ENCODE assay signal across 8 cellular contexts in the genomic region with DNA sequence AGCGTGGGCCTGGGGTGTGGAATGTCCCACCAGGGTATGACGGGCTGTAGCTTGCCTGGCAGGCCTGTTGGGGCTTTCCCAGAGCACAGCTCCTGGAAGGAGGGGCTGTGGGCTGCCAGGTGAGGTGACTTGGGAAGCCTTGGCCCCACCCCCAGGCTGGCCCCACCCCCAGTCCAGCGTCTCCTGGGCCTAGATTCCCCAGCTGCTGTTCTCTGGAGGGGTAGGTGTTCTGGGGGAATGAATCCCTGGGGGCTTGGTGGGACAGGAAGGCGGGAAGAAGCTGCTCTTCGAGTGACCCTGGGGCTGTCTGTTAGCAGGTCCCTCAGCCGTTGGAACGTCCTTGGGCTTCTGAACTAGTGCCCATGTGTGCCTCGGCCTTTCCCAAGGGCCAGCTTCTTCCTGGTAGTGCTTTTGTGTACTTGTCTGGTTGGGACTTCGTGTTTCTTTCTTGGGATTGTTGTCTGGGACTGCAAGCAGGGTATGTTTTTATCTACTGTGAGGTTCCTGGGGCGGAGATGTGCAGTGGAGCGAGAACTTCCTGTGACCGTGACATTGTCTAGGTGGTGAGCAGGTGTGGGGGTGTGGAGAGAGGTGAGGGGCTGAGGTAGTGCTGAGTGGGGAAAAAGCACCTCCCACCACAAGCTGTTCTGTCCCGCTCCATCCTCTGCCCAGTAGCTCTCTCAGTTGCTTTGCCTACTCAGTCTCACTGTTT. TPM values are rescaled to one million over a fixed set of nuclear protein-coding genes. Genes with fewer than 3 reads are reported as not detected.
A peak's percentile ranks its signal among the peaks of the same experiment; 100 is the strongest.
DNase-seq lines count a peak whose midpoint lies in the region; ATAC-seq and TF ChIP-seq lines count a peak whose summit lies in the region.

No MANE protein-coding gene starts in this region.

- no peaks in the 10 kb centered on the region for H3K9me3 ChIP-seq in CD4-positive, CD25-positive, alpha-beta regulatory T cell (ENCODE audit: control insufficient read depth in 2 of 2, low read length in 2 of 2)
- no peaks in the 10 kb centered on the region for H3K9me3 ChIP-seq in SU-DHL-6 (ENCODE audit: insufficient read depth, low read length)

- H3K27me3 ChIP-seq in CD4-positive, CD25-positive, alpha-beta regulatory T cell (ENCODE audit: control insufficient read depth, insufficient read depth, low read length): peaks cover 5% of the 10 kb centered on the region
- H3K27me3 ChIP-seq in SU-DHL-6 (ENCODE audit: low read length): no peaks in the 10 kb centered on the region

- peaks cover 23% of the 10 kb centered on the region for H3K27me3 Mint-ChIP-seq in CD4-positive, CD25-positive, alpha-beta regulatory T cell

- peaks cover 0 to 43% (median 19%) of the 10 kb centered on the region in 4 donors for H3K4me1 Mint-ChIP-seq in CD4-positive, CD25-positive, alpha-beta regulatory T cell

- H4K20me1 ChIP-seq in SU-DHL-6 (ENCODE audit: low read depth, low read length): no peaks in the 10 kb centered on the region

- H2AFZ ChIP-seq in SU-DHL-6 (ENCODE audit: low read depth, low read length, severe bottlenecking): no peak overlapping the region

- H3K79me2 ChIP-seq in SU-DHL-6 (ENCODE audit: insufficient read depth, low read length): no peaks in the 10 kb centered on the region

- H3K36me3 ChIP-seq in CD4-positive, CD25-positive, alpha-beta regulatory T cell (ENCODE audit: control insufficient read depth, insufficient read depth, low read length): no peaks in the 10 kb centered on the region
- H3K36me3 ChIP-seq in SU-DHL-6 (ENCODE audit: low read length): no peaks in the 10 kb centered on the region

- H3K9me3 Mint-ChIP-seq in CD4-positive, CD25-positive, alpha-beta regulatory T cell: peaks cover 0 to 2% (median 0%) of the 10 kb centered on the region in 7 donors

- DNase-seq in CD4-positive, CD25-positive, alpha-beta regulatory T cell: peak in 1 of 3 donors; percentile 26
- DNase-seq in GM19238 (ENCODE audit: insufficient read length, low spot score) (peak; percentile 61), hepatic stellate cell (ENCODE audit: low spot score) (peak; percentile 11), sciatic nerve (ENCODE audit: low spot score) (peak; percentile 62), NCI-H1694 treated with DMSO at 0.1 percent for 48 hours (lab: John Stamatoyannopoulos, UW) (no peak)

- peak overlapping the region; percentile 14 for H3K27ac ChIP-seq in CD4-positive, CD25-positive, alpha-beta regulatory T cell (ENCODE audit: insufficient read depth, low read length, poor library complexity, severe bottlenecking)
- peak overlapping the region; percentile 35; the same call in 1 of the 2 replicates for H3K27ac ChIP-seq in SU-DHL-6 (ENCODE audit: low read depth, low read length)

- peak in 1 of 2 donors; percentile 39 for ATAC-seq in CD4-positive, CD25-positive, alpha-beta regulatory T cell (ENCODE audit: low read depth in 2 of 2)
- ATAC-seq in sciatic nerve: no peak
- no peak for ATAC-seq in HG02571 (IDR thresholded peaks at IDR 0.05; ENCODE audit: unreplicated experiment)
- no peak for ATAC-seq in HG03280 (IDR thresholded peaks at IDR 0.05; ENCODE audit: unreplicated experiment)

- no peak for TF ChIP-seq CTCF in SU-DHL-6 (IDR thresholded peaks at IDR 0.05; ENCODE audit: insufficient read depth, low read length, poor library complexity, severe bottlenecking)

- peak overlapping the region; percentile 67 to 90 (median 86) for H3K27ac Mint-ChIP-seq in CD4-positive, CD25-positive, alpha-beta regulatory T cell

- intact Hi-C loops in sciatic nerve (cut with DNase I): loop anchor here (5.0 kb wide), 1 partner anchor 56 kb away; no protein-coding TSS in a partner anchor

- H3K4me1 ChIP-seq in CD4-positive, CD25-positive, alpha-beta regulatory T cell (ENCODE audit: control insufficient read depth, insufficient read depth, low read length, poor library complexity, severe bottlenecking): peaks cover 34% of the 10 kb centered on the region

- H3K4me3 ChIP-seq in CD4-positive, CD25-positive, alpha-beta regulatory T cell (ENCODE audit: low read depth, low read length): no peak overlapping the region
- peak overlapping the region; percentile 6 for H3K4me3 ChIP-seq in SU-DHL-6 (ENCODE audit: insufficient read depth, low read length, poor library complexity, severe bottlenecking)

- H3K4me2 ChIP-seq in SU-DHL-6 (ENCODE audit: low read depth, low read length, poor library complexity, severe bottlenecking): peak overlapping the region; percentile 55

- no peaks in the 10 kb centered on the region for H3F3A ChIP-seq in SU-DHL-6 (ENCODE audit: insufficient read depth)

- no peaks in the 10 kb centered on the region for H3K9me2 ChIP-seq in SU-DHL-6 (replicated peaks; ENCODE audit: insufficient read depth, low read length)

- H3K9ac ChIP-seq in SU-DHL-6 (ENCODE audit: low read length): peak overlapping the region; percentile 54; the same call in 1 of the 2 replicates

- H3K36me3 Mint-ChIP-seq in CD4-positive, CD25-positive, alpha-beta regulatory T cell: no peaks in the 10 kb centered on the region

- H3K4me3 Mint-ChIP-seq in CD4-positive, CD25-positive, alpha-beta regulatory T cell: peak overlapping the region; percentile 62 to 90 (median 83)

RNA-seq across cellular contexts. Expression of a gene that starts 1.4 kb away (rescaled TPM):
- total RNA-seq in CD4-positive, CD25-positive, alpha-beta regulatory T cell: 5.0 TPM
- polyA plus RNA-seq in CD4-positive, CD25-positive, alpha-beta regulatory T cell: 1 to 10 TPM; 1.2 to 3.5 (median 1.9) TPM
- 93.5 TPM for total RNA-seq in sciatic nerve

RNA-seq across cellular contexts. Expression of a gene that starts 25.1 kb away (rescaled TPM):
- total RNA-seq in CD4-positive, CD25-positive, alpha-beta regulatory T cell: 15.5 TPM
- 1 to 10 TPM; 6.8 to 7.8 (median 7.0) TPM for polyA plus RNA-seq in CD4-positive, CD25-positive, alpha-beta regulatory T cell
- total RNA-seq in sciatic nerve: 30.4 TPM

RNA-seq across cellular contexts. Expression of a gene that starts 31.1 kb away (rescaled TPM):
- total RNA-seq in CD4-positive, CD25-positive, alpha-beta regulatory T cell: 19.8 TPM
- 10 to 100 TPM; 12.9 to 20.7 (median 15.9) TPM for polyA plus RNA-seq in CD4-positive, CD25-positive, alpha-beta regulatory T cell
- total RNA-seq in sciatic nerve: 25.2 TPM

RNA-seq across cellular contexts. Expression of a gene that starts 49.0 kb away (rescaled TPM):
- not detected for total RNA-seq in CD4-positive, CD25-positive, alpha-beta regulatory T cell
- under 1 TPM in 2 of 4 donors, not detected in 2; 0.25 to 0.32 TPM for polyA plus RNA-seq in CD4-positive, CD25-positive, alpha-beta regulatory T cell
- total RNA-seq in sciatic nerve: 0.76 TPM

RNA-seq across cellular contexts. Expression of a gene that starts 57.9 kb away (rescaled TPM):
- not detected for total RNA-seq in CD4-positive, CD25-positive, alpha-beta regulatory T cell
- polyA plus RNA-seq in CD4-positive, CD25-positive, alpha-beta regulatory T cell: not detected
- 0.18 TPM for total RNA-seq in sciatic nerve

Comparison
In these comparisons a context has a peak if more than half of its experiments do, and no peak if none do; other contexts are left out.
1. RNA of a gene that starts 1.4 kb away (total RNA-seq): 93.5 TPM in sciatic nerve (single experiment); 5.0 TPM in CD4-positive, CD25-positive, alpha-beta regulatory T cell (single experiment); every median in the first group is over 10 times any median in the second.